ENCODE assay signal across 10 cellular contexts in the genomic region with DNA sequence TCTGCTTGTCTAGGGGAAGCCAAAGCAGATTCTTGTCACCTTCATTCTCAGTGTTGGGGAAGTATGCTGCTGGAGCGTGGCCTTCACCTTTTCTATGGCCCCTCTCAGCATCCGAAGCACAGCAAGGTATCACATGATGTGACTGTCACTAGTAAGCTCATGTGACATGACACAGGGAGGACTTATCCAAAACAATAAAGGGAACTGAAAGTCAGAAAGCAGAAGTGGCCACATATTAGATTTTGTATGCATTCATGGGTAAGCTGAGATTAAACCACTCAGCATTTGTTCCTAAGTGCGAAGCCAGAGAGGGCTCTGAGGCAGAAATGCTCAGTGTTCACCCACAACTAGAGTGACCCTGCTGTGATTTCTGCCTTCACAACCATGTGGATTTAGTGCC.
DNase-seq lines count a peak whose midpoint lies in the region; ATAC-seq and TF ChIP-seq lines count a peak whose summit lies in the region.
"Had no signal": no experiment of that assay in that cellular context is flagged by ENCODE, and none has a peak within 500 bp of the region (broad histone marks: within the 10 kb centered on the region; RNA-seq: fewer than 3 reads in every experiment).

No MANE protein-coding gene starts in this region.

- peak overlapping the region; percentile 44; the same call in 1 of the 2 replicates for H3K9ac ChIP-seq in OCI-LY3 (ENCODE audit: low read length)

- H3K4me1 Mint-ChIP-seq in CD4-positive, CD25-positive, alpha-beta regulatory T cell: no peaks in the 10 kb centered on the region
- H3K4me1 Mint-ChIP-seq in activated CD4-positive, alpha-beta T cell treated with anti-CD3 and anti-CD28 coated beads, Interleukin-2, amount 10 ng/mL, durations not matched to agents 24 days and 14 days: no peaks in the 10 kb centered on the region

- no peak overlapping the region for H3K4me3 ChIP-seq in CD4-positive, CD25-positive, alpha-beta regulatory T cell (ENCODE audit: low read depth, low read length)
- peak overlapping the region; percentile 37 for H3K4me3 ChIP-seq in OCI-LY3 (ENCODE audit: low read length)

- H3K36me3 ChIP-seq in CD4-positive, CD25-positive, alpha-beta regulatory T cell (ENCODE audit: control insufficient read depth, insufficient read depth, low read length): no peaks in the 10 kb centered on the region
- no peaks in the 10 kb centered on the region for H3K36me3 ChIP-seq in OCI-LY3 (replicated peaks; ENCODE audit: low read depth, low read length)

- no peaks in the 10 kb centered on the region for H3K27me3 Mint-ChIP-seq in CD4-positive, CD25-positive, alpha-beta regulatory T cell
- no peaks in the 10 kb centered on the region for H3K27me3 Mint-ChIP-seq in activated CD4-positive, alpha-beta T cell treated with anti-CD3 and anti-CD28 coated beads, Interleukin-2, amount 10 ng/mL, durations not matched to agents 24 days and 14 days

- peak; percentile 44 to 46 for ATAC-seq in CD4-positive, CD25-positive, alpha-beta regulatory T cell (ENCODE audit: low read depth in 2 of 2)
- ATAC-seq in GM19395 (IDR thresholded peaks at IDR 0.05; ENCODE audit: unreplicated experiment) (peak; percentile 99), HG03045 (IDR thresholded peaks at IDR 0.05; ENCODE audit: unreplicated experiment) (peak; percentile 91)
- ATAC-seq: activated T-cell treated with anti-CD3 and anti-CD28 coated beads, Interleukin-2, amount 50 U/mL, for 4 hours; HCT116 had no signal

- no peaks in the 10 kb centered on the region for H3K4me1 ChIP-seq in CD4-positive, CD25-positive, alpha-beta regulatory T cell (ENCODE audit: control insufficient read depth, insufficient read depth, low read length, poor library complexity, severe bottlenecking)
- peaks cover 28% of the 10 kb centered on the region for H3K4me1 ChIP-seq in OCI-LY3 (ENCODE audit: low read length)

- H2AFZ ChIP-seq in OCI-LY3 (ENCODE audit: low read depth, low read length): peak overlapping the region; percentile 70; the same call in 1 of the 2 replicates

- no peak overlapping the region for H3K27ac ChIP-seq in CD4-positive, CD25-positive, alpha-beta regulatory T cell (ENCODE audit: insufficient read depth, low read length, poor library complexity, severe bottlenecking)
- peak overlapping the region; percentile 89 for H3K27ac ChIP-seq in OCI-LY3 (ENCODE audit: low read length)

- no peak for DNase-seq in CD4-positive, CD25-positive, alpha-beta regulatory T cell
- no peak for DNase-seq in effector CD8-positive, alpha-beta T cell (lab: John Stamatoyannopoulos, UW)
- DNase-seq in activated T-cell treated with anti-CD3 and anti-CD28 coated beads for 4 hours: no peak
- no peak for DNase-seq in erythroblast (lab: John Stamatoyannopoulos, UW)
- DNase-seq in activated CD4-positive, alpha-beta T cell treated with anti-CD3 and anti-CD28 coated beads, Interleukin-2, amount 10 ng/mL, durations not matched to agents 24 days and 14 days: no peak
- DNase-seq: activated T-cell treated with anti-CD3 and anti-CD28 coated beads, Interleukin-2, amount 50 U/mL, for 4 hours had no signal

- no peaks in the 10 kb centered on the region for H3K36me3 Mint-ChIP-seq in CD4-positive, CD25-positive, alpha-beta regulatory T cell
- no peaks in the 10 kb centered on the region for H3K36me3 Mint-ChIP-seq in activated CD4-positive, alpha-beta T cell treated with anti-CD3 and anti-CD28 coated beads, Interleukin-2, amount 10 ng/mL, durations not matched to agents 24 days and 14 days (ENCODE audit: low read depth)

- TF ChIP-seq POLR2A in erythroblast (IDR thresholded peaks at IDR 0.05; ENCODE audit: low read length): no peak

- no peaks in the 10 kb centered on the region for H3K9me3 ChIP-seq in CD4-positive, CD25-positive, alpha-beta regulatory T cell (ENCODE audit: control insufficient read depth in 2 of 2, low read length in 2 of 2)
- no peaks in the 10 kb centered on the region for H3K9me3 ChIP-seq in OCI-LY3 (ENCODE audit: insufficient read depth, low read length)

- H3K79me2 ChIP-seq in OCI-LY3 (ENCODE audit: low read length): no peaks in the 10 kb centered on the region

- intact Hi-C loops in activated CD4-positive, alpha-beta T cell treated with anti-CD3 and anti-CD28 coated beads, Interleukin-2, amount 10 ng/mL, durations not matched to agents 24 days and 14 days (cut with micrococcal nuclease): no loop called here

- peak overlapping the region; percentile 62 for H3K4me2 ChIP-seq in OCI-LY3 (ENCODE audit: low read length)

- no peak overlapping the region for H3K27ac Mint-ChIP-seq in CD4-positive, CD25-positive, alpha-beta regulatory T cell
- no peak overlapping the region for H3K27ac Mint-ChIP-seq in activated CD4-positive, alpha-beta T cell treated with anti-CD3 and anti-CD28 coated beads, Interleukin-2, amount 10 ng/mL, durations not matched to agents 24 days and 14 days

- no peak for TF ChIP-seq CTCF in OCI-LY3 (IDR thresholded peaks at IDR 0.05; ENCODE audit: low read depth, low read length)

- no peaks in the 10 kb centered on the region for H4K20me1 ChIP-seq in OCI-LY3 (ENCODE audit: insufficient read depth, low read length)

- no peaks in the 10 kb centered on the region for H3K27me3 ChIP-seq in CD4-positive, CD25-positive, alpha-beta regulatory T cell (ENCODE audit: control insufficient read depth, insufficient read depth, low read length)
- no peaks in the 10 kb centered on the region for H3K27me3 ChIP-seq in OCI-LY3 (ENCODE audit: low read depth, low read length)

- peaks cover 0 to 6% (median 4%) of the 10 kb centered on the region in 7 donors for H3K9me3 Mint-ChIP-seq in CD4-positive, CD25-positive, alpha-beta regulatory T cell
- H3K9me3 Mint-ChIP-seq in activated CD4-positive, alpha-beta T cell treated with anti-CD3 and anti-CD28 coated beads, Interleukin-2, amount 10 ng/mL, durations not matched to agents 24 days and 14 days: no peaks in the 10 kb centered on the region
- H3K9me3 Mint-ChIP-seq: activated T-cell treated with anti-CD3 and anti-CD28 coated beads, Interleukin-2, amount 50 U/mL, for 4 hours had no signal

- no peak overlapping the region for H3K4me3 Mint-ChIP-seq in CD4-positive, CD25-positive, alpha-beta regulatory T cell
- no peak overlapping the region for H3K4me3 Mint-ChIP-seq in activated CD4-positive, alpha-beta T cell treated with anti-CD3 and anti-CD28 coated beads, Interleukin-2, amount 10 ng/mL, durations not matched to agents 24 days and 14 days
- H3K4me3 Mint-ChIP-seq: activated T-cell treated with anti-CD3 and anti-CD28 coated beads, Interleukin-2, amount 50 U/mL, for 4 hours had no signal

Comparison
In these comparisons a context has a peak if more than half of its experiments do, and no peak if none do; other contexts are left out.
1. ATAC-seq: peak in every context shown above with its lines; median percentile 99 in GM19395; 91 in HG03045; 45 in CD4-positive, CD25-positive, alpha-beta regulatory T cell.